8 cellular contexts compared by ENCODE assay signal in genomic region chr1:181021811-181022434, GRCh38. TPM values are rescaled to one million over a fixed set of nuclear protein-coding genes. Genes with fewer than 3 reads are reported as not detected.
DNase-seq lines count a peak whose midpoint lies in the region; ATAC-seq, FAIRE-seq and TF ChIP-seq lines count a peak whose summit lies in the region.

No MANE protein-coding gene starts in this region.

- H3K27me3 ChIP-seq in WERI-Rb-1 (ENCODE audit: insufficient read depth, low read depth, severe bottlenecking) (no peaks in the 10 kb centered on the region), bronchial epithelial cell (ENCODE audit: control insufficient read depth, insufficient read depth, low read length) (no peaks in the 10 kb centered on the region), small intestine (ENCODE audit: control insufficient read depth in 2 of 2, insufficient read depth in 2 of 2, low read length in 2 of 2) (no peaks in the 10 kb centered on the region)

- FAIRE-seq in GM12892 (lab: Jason Lieb, UNC) (peak; percentile 61), bronchial epithelial cell (lab: Jason Lieb, UNC) (no peak), small intestine (lab: Jason Lieb, UNC) (no peak)

- H3K36me3 ChIP-seq in WERI-Rb-1, result no peaks in the 10 kb centered on the region
- peaks cover 2% of the 10 kb centered on the region for H3K36me3 ChIP-seq in bronchial epithelial cell (ENCODE audit: control insufficient read depth, insufficient read depth, low read length)
- no peaks in the 10 kb centered on the region for H3K36me3 ChIP-seq in small intestine (ENCODE audit: control insufficient read depth in 2 of 2, insufficient read depth in 2 of 2, low read length in 2 of 2)

- DNase-seq in GM12892 (ENCODE audit: insufficient read length), result peak; percentile 55
- DNase-seq in NCI-H187 (lab: John Stamatoyannopoulos, UW), result peak; percentile 29 to 65
- DNase-seq in WERI-Rb-1, result peak; percentile 25
- peak; percentile 89 for DNase-seq in bronchial epithelial cell (ENCODE audit: low read depth)
- peak; percentile 67 for DNase-seq in iPS-NIHi11 (ENCODE audit: low spot score)
- peak; percentile 49 for DNase-seq in small intestine
- DNase-seq in GM19240 (ENCODE audit: insufficient read length, low spot score), result no peak

- TF ChIP-seq CTCF in WERI-Rb-1 (IDR thresholded peaks at IDR 0.05; ENCODE audit: low read depth, low read length), result no peak
- no peak for TF ChIP-seq CTCF in bronchial epithelial cell (IDR thresholded peaks at IDR 0.05; ENCODE audit: insufficient read depth, low read length, severe bottlenecking)

- WGBS in small intestine, 3 donors, result 0% methylated on average over 23 of the region's 23 CpGs

- peaks cover 0 to 4% of the 10 kb centered on the region in 2 donors for H3K4me1 ChIP-seq in small intestine (ENCODE audit: control insufficient read depth in 2 of 2, insufficient read depth in 1 of 2, low read depth in 1 of 2, low read length in 1 of 2)

- H3K4me3 ChIP-seq in WERI-Rb-1 (ENCODE audit: low read depth, low read length) (peak overlapping the region; percentile 52), bronchial epithelial cell (ENCODE audit: low read depth, low read length) (peak overlapping the region; percentile 97), small intestine (ENCODE audit: low read depth in 1 of 2, low read length in 2 of 2) (peak overlapping the region; percentile 69 to 90)

- H3K27ac ChIP-seq in WERI-Rb-1, result peak overlapping the region; percentile 76
- H3K27ac ChIP-seq in small intestine (ENCODE audit: low read depth in 1 of 2, low read length in 1 of 2), result peak overlapping the region; percentile 57 to 95

- peak; percentile 34 for ATAC-seq in HG02623 (IDR thresholded peaks at IDR 0.05; ENCODE audit: unreplicated experiment)

- TF ChIP-seq POLR2A in GM12892 (IDR thresholded peaks at IDR 0.05; ENCODE audit: low read depth, low read length), result peak; percentile 60

- H3K9me3 ChIP-seq in WERI-Rb-1 (ENCODE audit: severe bottlenecking) (no peaks in the 10 kb centered on the region), small intestine (ENCODE audit: control insufficient read depth, low read depth) (no peaks in the 10 kb centered on the region)

RNA-seq across cellular contexts. Expression of gene STX6, which starts 0.7 kb away (rescaled TPM):
- polyA plus RNA-seq in GM12892 (2012; ENCODE audit: missing spikeins), result 15.9 TPM
- total RNA-seq in bronchial epithelial cell, result 42.6 and 56.3 TPM in 2 replicates
- 1 to 10 TPM; 5.4 to 9.9 (median 7.2) TPM for polyA plus RNA-seq in small intestine

RNA-seq across cellular contexts. Expression of gene MR1, which starts 11.9 kb away (rescaled TPM):
- polyA plus RNA-seq in GM12892 (2012; ENCODE audit: missing spikeins), result 28.8 TPM
- 14.7 and 23.8 TPM in 2 replicates for total RNA-seq in bronchial epithelial cell
- 1 to 10 TPM; 1.1 to 7.0 (median 2.2) TPM for polyA plus RNA-seq in small intestine
